ENCODE assay signal across 16 cellular contexts in genomic region chr15:70802629-70803028, GRCh38. TPM values are rescaled to one million over a fixed set of nuclear protein-coding genes. Genes with fewer than 3 reads are reported as not detected.
DNase-seq lines count a peak whose midpoint lies in the region; ATAC-seq, FAIRE-seq and TF ChIP-seq lines count a peak whose summit lies in the region.
"Had no signal": no experiment of that assay in that cellular context is flagged by ENCODE, and none has a peak within 500 bp of the region (broad histone marks: within the 10 kb centered on the region; RNA-seq: fewer than 3 reads in every experiment).

No MANE protein-coding gene starts in this region.

- H3K4me2 ChIP-seq in PC-3 (ENCODE audit: low read length): peak overlapping the region; percentile 38
- H3K4me2 ChIP-seq in keratinocyte (ENCODE audit: control insufficient read depth, extremely low read depth, insufficient read depth, low read depth, low read length): peak overlapping the region; percentile 27

- no peaks in the 10 kb centered on the region for H3K9me3 ChIP-seq in PC-3 (ENCODE audit: low read length)
- H3K9me3 ChIP-seq in keratinocyte (ENCODE audit: control insufficient read depth, low read depth, low read length): no peaks in the 10 kb centered on the region
- H3K9me3 ChIP-seq: psoas muscle had no signal

- H3K36me3 ChIP-seq in PC-3 (ENCODE audit: low read depth, low read length) (no peaks in the 10 kb centered on the region), keratinocyte (ENCODE audit: control insufficient read depth in 2 of 2, extremely low read depth in 1 of 2, insufficient read depth in 2 of 2, low read length in 2 of 2) (no peaks in the 10 kb centered on the region)

- intact Hi-C loops in PC-3 (cut with micrococcal nuclease): no loop called here

- no peak overlapping the region; the same call in 1 of the 2 replicates for H3K9ac ChIP-seq in PC-3 (ENCODE audit: low read length)
- no peak overlapping the region for H3K9ac ChIP-seq in keratinocyte (ENCODE audit: control insufficient read depth, extremely low read depth, insufficient read depth, low read length)

- peaks cover 5% of the 10 kb centered on the region for H3F3A ChIP-seq in PC-3 (ENCODE audit: low read length, unreplicated experiment)

- H3K4me1 ChIP-seq in PC-3 (ENCODE audit: insufficient read depth, low read length) (peaks cover 39% of the 10 kb centered on the region), keratinocyte (ENCODE audit: control insufficient read depth, extremely low read depth, insufficient read depth, low read length) (peaks cover 23% of the 10 kb centered on the region)

- peak; percentile 89 for FAIRE-seq in keratinocyte (lab: Jason Lieb, UNC)

- H3K27me3 ChIP-seq in PC-3 (ENCODE audit: low read length) (no peaks in the 10 kb centered on the region), keratinocyte (ENCODE audit: control insufficient read depth, extremely low read depth, insufficient read depth, low read length) (no peaks in the 10 kb centered on the region)

- H3K79me2 ChIP-seq in PC-3 (ENCODE audit: low read length): no peaks in the 10 kb centered on the region
- no peaks in the 10 kb centered on the region for H3K79me2 ChIP-seq in keratinocyte (ENCODE audit: control insufficient read depth, insufficient read depth, low read length)

- dilution Hi-C loops in keratinocyte (cut with MboI; ENCODE audit: extremely low pct_ligation_motif_present, low sequenced_read_pairs): no loop called here

- TF ChIP-seq CTCF in AG10803 (conservative IDR thresholded peaks at IDR 0.05; ENCODE audit: low read length): no peak
- no peak for TF ChIP-seq CTCF in PC-3 (conservative IDR thresholded peaks at IDR 0.05; ENCODE audit: low read depth, low read length)
- TF ChIP-seq CTCF in choroid plexus epithelial cell (conservative IDR thresholded peaks at IDR 0.05; ENCODE audit: low read depth, low read length): no peak
- TF ChIP-seq CTCF in keratinocyte (optimal IDR thresholded peaks at IDR 0.05 in 1 of 3, IDR thresholded peaks at IDR 0.05 in 1 of 3, conservative IDR thresholded peaks at IDR 0.05 in 1 of 3; ENCODE audit: extremely low read depth in 1 of 3, insufficient read depth in 2 of 3, low read length in 3 of 3): no peak

- ATAC-seq in PC-3 (peak; percentile 78), HG03175 (IDR thresholded peaks at IDR 0.05; ENCODE audit: unreplicated experiment) (no peak)
- ATAC-seq: psoas muscle had no signal

- H4K20me1 ChIP-seq in PC-3 (ENCODE audit: low read length) (no peaks in the 10 kb centered on the region), keratinocyte (ENCODE audit: control insufficient read depth, extremely low read depth, insufficient read depth, low read length) (no peaks in the 10 kb centered on the region)

- no TSS peak for BruUV-seq in PC-3 (replicated peaks; lab: Mats Ljungman, UMichigan)

- CTCF ChIA-PET in PC-3 (lab: Charles Lee): no interaction called here

- POLR2A ChIA-PET in PC-3 (lab: Charles Lee; ENCODE audit: unreplicated experiment): no interaction called here

- H3K4me3 ChIP-seq in AG10803 (ENCODE audit: low read length): no peak overlapping the region
- no peak overlapping the region for H3K4me3 ChIP-seq in PC-3 (ENCODE audit: low read length)
- no peak overlapping the region for H3K4me3 ChIP-seq in choroid plexus epithelial cell (ENCODE audit: low read depth, low read length)
- H3K4me3 ChIP-seq in keratinocyte (ENCODE audit: control insufficient read depth in 2 of 3, extremely low read depth in 1 of 3, insufficient read depth in 2 of 3, low read depth in 1 of 3, low read length in 3 of 3): no peak overlapping the region
- H3K4me3 ChIP-seq: psoas muscle had no signal

- H3K9me2 ChIP-seq in PC-3 (replicated peaks; ENCODE audit: low read length): no peaks in the 10 kb centered on the region

- no peaks in the 10 kb centered on the region for H3K9me1 ChIP-seq in keratinocyte (ENCODE audit: control insufficient read depth, extremely low read depth, insufficient read depth, low read length)

- peak; percentile 79 for DNase-seq in AG10803 (ENCODE audit: low read depth)
- DNase-seq in PC-3: peak; percentile 80
- peak; percentile 27 for DNase-seq in choroid plexus epithelial cell (ENCODE audit: low read depth)
- no peak for DNase-seq in keratinocyte (ENCODE audit: low read depth, low spot score)
- no peak for DNase-seq in NCI-H2227 (lab: John Stamatoyannopoulos, UW; ENCODE audit: unreplicated experiment)
- no peak for DNase-seq in mesenteric fat pad (ENCODE audit: low spot score)
- no peak for DNase-seq in HUDEP-2 (lab: John Stamatoyannopoulos, UW; ENCODE audit: unreplicated experiment in 76 of 76)
- DNase-seq: activated CD4-positive, alpha-beta T cell treated with anti-CD3 and anti-CD28 coated beads, Interleukin-2, amount 50 U/mL, for 1 hour; amygdala; DMS153; naive B cell; NCI-H1417; NCI-H510A; psoas muscle had no signal

- H2AFZ ChIP-seq in PC-3 (ENCODE audit: low read length) (no peak overlapping the region; the same call in 1 of the 2 replicates), keratinocyte (ENCODE audit: control insufficient read depth, low read length) (no peak overlapping the region)

- H3K27ac ChIP-seq in PC-3 (ENCODE audit: low read length) (peak overlapping the region; percentile 84), keratinocyte (ENCODE audit: control insufficient read depth, insufficient read depth, low read length) (peak overlapping the region; percentile 65)
- H3K27ac ChIP-seq: psoas muscle had no signal

RNA-seq across cellular contexts. Expression of gene UACA, which starts 39.3 kb away (rescaled TPM):
- 21.7 and 26.7 TPM in 2 replicates for total RNA-seq in PC-3 (2014; rRNA removed)
- 13.4 to 26.6 TPM (median 22.7 TPM) in 3 replicates for polyA plus RNA-seq in keratinocyte
- 97.8 TPM for polyA plus RNA-seq in keratinocyte (2011; ENCODE audit: low read depth)
- 5.4 and 11.3 TPM in 2 replicates for polyA plus RNA-seq in keratinocyte (2011; cell fraction: cytosol; rRNA removed)
- polyA plus RNA-seq in keratinocyte (2011; cell fraction: nucleus; rRNA removed): 18.3 and 24.3 TPM in 2 replicates
- polyA plus RNA-seq in keratinocyte (2012; ENCODE audit: low replicate concordance): 24.4 and 36.1 TPM in 2 replicates
- 56.5 to 74.6 TPM (median 62.3 TPM) in 3 replicates for polyA minus RNA-seq in keratinocyte
- polyA minus RNA-seq in keratinocyte (2011; cell fraction: cytosol; rRNA and poly(A)+ RNA removed): 19.2 TPM
- polyA minus RNA-seq in keratinocyte (2011; cell fraction: nucleus; rRNA and poly(A)+ RNA removed): 23.7 and 44.8 TPM in 2 replicates
- total RNA-seq in mesenteric fat pad: 55.9 TPM

RNA-seq across cellular contexts. Expression of gene LARP6, which starts 51.3 kb away (rescaled TPM):
- total RNA-seq in PC-3 (2014; rRNA removed) (133 and 166 TPM in 2 replicates), mesenteric fat pad (89.9 TPM)
- 36.5 to 72.9 TPM (median 66.1 TPM) in 3 replicates for polyA plus RNA-seq in keratinocyte
- polyA plus RNA-seq in keratinocyte (2011; ENCODE audit: low read depth): 17.7 TPM
- 49.2 and 50.8 TPM in 2 replicates for polyA plus RNA-seq in keratinocyte (2011; cell fraction: cytosol; rRNA removed)
- polyA plus RNA-seq in keratinocyte (2011; cell fraction: nucleus; rRNA removed): 25.6 and 28.6 TPM in 2 replicates
- polyA plus RNA-seq in keratinocyte (2012; ENCODE audit: low replicate concordance): 19.8 and 46.5 TPM in 2 replicates
- 13.6 to 32.4 TPM (median 25.3 TPM) in 3 replicates for polyA minus RNA-seq in keratinocyte
- polyA minus RNA-seq in keratinocyte (2011; cell fraction: cytosol; rRNA and poly(A)+ RNA removed): 23.6 TPM
- polyA minus RNA-seq in keratinocyte (2011; cell fraction: nucleus; rRNA and poly(A)+ RNA removed): 7.1 TPM in 2 replicates
- total RNA-seq: T-helper 2 cell treated with Interferon-gamma antibody and Interleukin-4, amounts not matched to agents 100 ng/mL and 5 ng/mL, for 36 hours had no signal

Comparison
In these comparisons a context has a peak if more than half of its experiments do, and no peak if none do; other contexts are left out.
1. DNase-seq: peak in AG10803 (single experiment), PC-3 (single experiment) and choroid plexus epithelial cell (single experiment); none in keratinocyte (single experiment), NCI-H2227 (single experiment), mesenteric fat pad (single experiment) and HUDEP-2 (0 of 76).